In the genomic region with DNA sequence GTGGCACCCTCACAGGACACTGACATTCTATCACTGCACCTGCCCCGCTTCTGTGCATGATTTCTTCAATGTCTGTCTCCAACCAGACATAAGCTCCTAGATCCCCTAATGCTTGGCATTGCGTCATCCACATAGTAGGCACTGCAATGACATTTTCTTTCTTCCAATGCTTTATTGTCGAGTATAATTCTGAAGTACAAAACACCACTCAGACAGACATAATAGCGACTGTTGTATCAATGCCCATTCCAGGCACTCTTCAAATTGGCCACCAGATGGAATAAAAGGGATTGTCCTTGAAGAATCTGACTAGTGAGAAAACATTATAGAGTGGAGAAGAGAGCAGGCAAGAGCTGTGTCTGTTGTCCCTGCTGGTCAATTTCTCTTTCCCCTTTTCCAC, we compare ENCODE assay signal across 2 cellular contexts.
TF ChIP-seq lines count a peak whose summit lies in the region.

No MANE protein-coding gene starts in this region.

TF ChIP-seq in HepG2, 621 proteins besides CTCF, POLR2A, EP300 and RAD21:
- TF ChIP-seq, protein P1, sequence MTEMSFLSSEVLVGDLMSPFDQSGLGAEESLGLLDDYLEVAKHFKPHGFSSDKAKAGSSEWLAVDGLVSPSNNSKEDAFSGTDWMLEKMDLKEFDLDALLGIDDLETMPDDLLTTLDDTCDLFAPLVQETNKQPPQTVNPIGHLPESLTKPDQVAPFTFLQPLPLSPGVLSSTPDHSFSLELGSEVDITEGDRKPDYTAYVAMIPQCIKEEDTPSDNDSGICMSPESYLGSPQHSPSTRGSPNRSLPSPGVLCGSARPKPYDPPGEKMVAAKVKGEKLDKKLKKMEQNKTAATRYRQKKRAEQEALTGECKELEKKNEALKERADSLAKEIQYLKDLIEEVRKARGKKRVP (CRISPR knock-in tag; IDR thresholded peaks at IDR 0.05), result peak in 1 of 2 experiments; percentile 80; a peak in 2 of 4 replicates
- TF ChIP-seq ATF7 (IDR thresholded peaks at IDR 0.05), result peak; percentile 77
- TF ChIP-seq ATF7 (CRISPR knock-in tag; IDR thresholded peaks at IDR 0.05), result no peak
- peak; percentile 79 for TF ChIP-seq CEBPG (CRISPR knock-in tag; IDR thresholded peaks at IDR 0.05)
- TF ChIP-seq, protein P2, sequence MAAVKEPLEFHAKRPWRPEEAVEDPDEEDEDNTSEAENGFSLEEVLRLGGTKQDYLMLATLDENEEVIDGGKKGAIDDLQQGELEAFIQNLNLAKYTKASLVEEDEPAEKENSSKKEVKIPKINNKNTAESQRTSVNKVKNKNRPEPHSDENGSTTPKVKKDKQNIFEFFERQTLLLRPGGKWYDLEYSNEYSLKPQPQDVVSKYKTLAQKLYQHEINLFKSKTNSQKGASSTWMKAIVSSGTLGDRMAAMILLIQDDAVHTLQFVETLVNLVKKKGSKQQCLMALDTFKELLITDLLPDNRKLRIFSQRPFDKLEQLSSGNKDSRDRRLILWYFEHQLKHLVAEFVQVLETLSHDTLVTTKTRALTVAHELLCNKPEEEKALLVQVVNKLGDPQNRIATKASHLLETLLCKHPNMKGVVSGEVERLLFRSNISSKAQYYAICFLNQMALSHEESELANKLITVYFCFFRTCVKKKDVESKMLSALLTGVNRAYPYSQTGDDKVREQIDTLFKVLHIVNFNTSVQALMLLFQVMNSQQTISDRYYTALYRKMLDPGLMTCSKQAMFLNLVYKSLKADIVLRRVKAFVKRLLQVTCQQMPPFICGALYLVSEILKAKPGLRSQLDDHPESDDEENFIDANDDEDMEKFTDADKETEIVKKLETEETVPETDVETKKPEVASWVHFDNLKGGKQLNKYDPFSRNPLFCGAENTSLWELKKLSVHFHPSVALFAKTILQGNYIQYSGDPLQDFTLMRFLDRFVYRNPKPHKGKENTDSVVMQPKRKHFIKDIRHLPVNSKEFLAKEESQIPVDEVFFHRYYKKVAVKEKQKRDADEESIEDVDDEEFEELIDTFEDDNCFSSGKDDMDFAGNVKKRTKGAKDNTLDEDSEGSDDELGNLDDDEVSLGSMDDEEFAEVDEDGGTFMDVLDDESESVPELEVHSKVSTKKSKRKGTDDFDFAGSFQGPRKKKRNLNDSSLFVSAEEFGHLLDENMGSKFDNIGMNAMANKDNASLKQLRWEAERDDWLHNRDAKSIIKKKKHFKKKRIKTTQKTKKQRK (IDR thresholded peaks at IDR 0.05; ENCODE audit: low read length), result no peak
- peak; percentile 91 for TF ChIP-seq CEBPB (IDR thresholded peaks at IDR 0.05; ENCODE audit: borderline replicate concordance, low read depth, low read length)

TF ChIP-seq in H1, 55 proteins besides CTCF, POLR2A, EP300 and RAD21 (continued from another document):
- TF ChIP-seq, protein P3, sequence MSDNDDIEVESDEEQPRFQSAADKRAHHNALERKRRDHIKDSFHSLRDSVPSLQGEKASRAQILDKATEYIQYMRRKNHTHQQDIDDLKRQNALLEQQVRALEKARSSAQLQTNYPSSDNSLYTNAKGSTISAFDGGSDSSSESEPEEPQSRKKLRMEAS (IDR thresholded peaks at IDR 0.05), result no peak
TF ChIP-seq in H1: peak in this region for 1.
